In the genomic region with DNA sequence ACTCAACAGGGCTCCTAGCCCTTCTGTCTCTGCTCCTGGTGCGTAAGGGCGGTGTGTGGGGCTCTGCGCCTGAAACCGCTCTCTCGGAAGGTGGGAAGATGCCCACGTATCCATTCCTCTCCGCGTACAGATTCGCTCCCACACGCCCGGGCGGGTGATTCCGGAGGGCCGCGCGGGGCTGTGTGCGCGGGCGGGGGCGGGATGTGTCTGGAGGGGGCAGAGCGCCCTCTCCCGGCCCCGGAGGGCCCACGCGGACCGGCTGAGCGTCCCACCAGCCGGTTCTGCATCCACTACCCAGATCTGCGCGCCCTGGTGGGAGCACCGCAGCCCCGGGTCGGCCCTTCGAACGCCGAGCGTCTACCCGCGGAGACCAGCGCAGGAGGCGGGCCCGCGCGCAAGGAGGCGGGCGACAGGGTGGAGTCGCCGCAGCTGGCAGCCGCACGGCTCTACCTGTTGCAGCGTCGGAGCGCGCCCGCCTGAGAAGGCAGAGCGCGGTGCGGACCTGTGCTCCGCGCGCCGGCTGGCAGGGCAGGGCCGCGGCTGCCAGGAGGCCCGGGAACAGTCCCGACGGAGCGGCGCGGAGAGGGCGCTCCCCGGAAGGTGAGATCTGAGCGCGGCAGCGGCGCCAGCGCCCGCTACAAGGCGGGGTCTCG, we compare ENCODE assay signal across 8 cellular contexts. TPM values are rescaled to one million over a fixed set of nuclear protein-coding genes. Genes with fewer than 3 reads are reported as not detected.
DNase-seq lines count a peak whose midpoint lies in the region; ATAC-seq lines count a peak whose summit lies in the region.

No MANE protein-coding gene starts in this region.

- peaks cover 41 to 63% of the 10 kb centered on the region in 2 donors for H3K27me3 ChIP-seq in stomach smooth muscle (ENCODE audit: control insufficient read depth in 1 of 2, insufficient read depth in 2 of 2, low read length in 2 of 2)

- H3K4me3 ChIP-seq in stomach smooth muscle (ENCODE audit: low read length in 2 of 2) = peak overlapping the region; percentile 59 to 66

- peaks cover 25 to 26% of the 10 kb centered on the region in 2 donors for H3K4me1 Mint-ChIP-seq in natural killer cell treated with Interleukin-12 subunit alpha and Interleukin-12 subunit beta and Interleukin-15 and Interleukin-18, amount 100 ng/mL, for 72 hours (ENCODE audit: low read depth in 2 of 2)

- H3K4me3 Mint-ChIP-seq in natural killer cell treated with Interleukin-12 subunit alpha and Interleukin-12 subunit beta and Interleukin-15 and Interleukin-18, amount 100 ng/mL, for 72 hours = peak overlapping the region; percentile 70

- DNase-seq in activated gamma-delta T cell treated with anti-CD3 and anti-CD28 coated beads, Interleukin-2, amount 50 U/mL, for 16 hours (ENCODE audit: low read depth) = peak; percentile 5
- DNase-seq in activated gamma-delta T cell treated with Interleukin-2 at 50 U/mL for 16 hours (no peak), NCI-H2196 (lab: John Stamatoyannopoulos, UW; ENCODE audit: unreplicated experiment) (peak; percentile 36), activated T-cell treated with anti-CD3 and anti-CD28 coated beads for 4 hours (peak; percentile 48), fibroblast of peridontal ligament (ENCODE audit: extremely low read depth) (peak; percentile 24)
- DNase-seq in natural killer cell treated with Interleukin-12 subunit alpha and Interleukin-12 subunit beta and Interleukin-15 and Interleukin-18, amount 100 ng/mL, for 72 hours (ENCODE audit: low spot score) = peak; percentile 68

- no peaks in the 10 kb centered on the region for H3K9me3 Mint-ChIP-seq in natural killer cell treated with Interleukin-12 subunit alpha and Interleukin-12 subunit beta and Interleukin-15 and Interleukin-18, amount 100 ng/mL, for 72 hours

- no peak overlapping the region for H3K9ac ChIP-seq in stomach smooth muscle (ENCODE audit: low read length in 2 of 2)

- no peaks in the 10 kb centered on the region for H3K9me3 ChIP-seq in stomach smooth muscle (ENCODE audit: control insufficient read depth in 2 of 2, low read length in 2 of 2)

- H3K27ac Mint-ChIP-seq in natural killer cell treated with Interleukin-12 subunit alpha and Interleukin-12 subunit beta and Interleukin-15 and Interleukin-18, amount 100 ng/mL, for 72 hours = no peak overlapping the region

- ATAC-seq in HG02885 (IDR thresholded peaks at IDR 0.05; ENCODE audit: poor library complexity, unreplicated experiment) = peak; percentile 66
- peak; percentile 79 for ATAC-seq in natural killer cell treated with Interleukin-12 subunit alpha and Interleukin-12 subunit beta and Interleukin-15 and Interleukin-18, amount 100 ng/mL, for 72 hours

- peaks cover 48 to 64% of the 10 kb centered on the region in 2 donors for H3K27me3 Mint-ChIP-seq in natural killer cell treated with Interleukin-12 subunit alpha and Interleukin-12 subunit beta and Interleukin-15 and Interleukin-18, amount 100 ng/mL, for 72 hours

- H3K36me3 ChIP-seq in stomach smooth muscle (ENCODE audit: control insufficient read depth in 2 of 2, insufficient read depth in 2 of 2, low read length in 2 of 2) = no peaks in the 10 kb centered on the region

- H3K27ac ChIP-seq in stomach smooth muscle (ENCODE audit: low read length) = no peak overlapping the region

- H3K36me3 Mint-ChIP-seq in natural killer cell treated with Interleukin-12 subunit alpha and Interleukin-12 subunit beta and Interleukin-15 and Interleukin-18, amount 100 ng/mL, for 72 hours = peaks cover 11% of the 10 kb centered on the region

- H3K4me1 ChIP-seq in stomach smooth muscle (ENCODE audit: control insufficient read depth, insufficient read depth, low read length) = peaks cover 19% of the 10 kb centered on the region

RNA-seq across cellular contexts. Expression of a gene that starts 1.4 kb away (rescaled TPM):
- under 1 TPM; 0.50 to 0.61 TPM for total RNA-seq in natural killer cell treated with Interleukin-12 subunit alpha and Interleukin-12 subunit beta and Interleukin-15 and Interleukin-18, amount 100 ng/mL, for 72 hours
